In genomic region chr7:41367967-41368882, GRCh38 we compare ENCODE assay signal across 19 cellular contexts.
DNase-seq lines count a peak whose midpoint lies in the region; ATAC-seq and TF ChIP-seq lines count a peak whose summit lies in the region.
"Had no signal": no experiment of that assay in that cellular context is flagged by ENCODE, and none has a peak within 500 bp of the region (broad histone marks: within the 10 kb centered on the region; RNA-seq: fewer than 3 reads in every experiment).

No MANE protein-coding gene starts in this region.

- no peaks in the 10 kb centered on the region for H3K79me2 ChIP-seq in trophoblast cell (ENCODE audit: control insufficient read depth, insufficient read depth, low read length, poor library complexity)

- H4K91ac ChIP-seq in trophoblast cell (ENCODE audit: low read depth, low read length), result no peak overlapping the region

- intact Hi-C loops in Right ventricle myocardium inferior (cut with DNase I), result no loop called here
- intact Hi-C loops in right cardiac atrium (cut with DNase I), result no loop called here
- intact Hi-C loops in activated T-helper 1 cell treated with anti-CD3 and anti-CD28 coated beads, Interleukin-12 subunit alpha, Interleukin-12 subunit beta, Interleukin-2, Interleukin-4 antibody, amounts not matched to agents 30 ng/mL and 10 ng/mL and 1 ng/mL, durations not matched to agents 14 hours and 24 hours and 36 hours (cut with micrococcal nuclease), result no loop called here

- H3K79me1 ChIP-seq in trophoblast cell (ENCODE audit: low read length), result peaks cover 1% of the 10 kb centered on the region

- H3K27ac ChIP-seq in right atrium auricular region (no peak overlapping the region), right cardiac atrium (ENCODE audit: low read length) (no peak overlapping the region), trophoblast cell (ENCODE audit: low read depth, low read length) (no peak overlapping the region)
- H3K27ac ChIP-seq: 22Rv1, C4-2B, KMS-11, PC-9 had no signal

- H3K27me3 ChIP-seq in right atrium auricular region (no peaks in the 10 kb centered on the region), right cardiac atrium (ENCODE audit: control insufficient read depth, insufficient read depth) (no peaks in the 10 kb centered on the region), trophoblast cell (ENCODE audit: insufficient read depth, low read length) (no peaks in the 10 kb centered on the region)

- H3K27me3 Mint-ChIP-seq in activated T-helper 1 cell treated with anti-CD3 and anti-CD28 coated beads, Interleukin-12 subunit alpha, Interleukin-12 subunit beta, Interleukin-2, Interleukin-4 antibody, amounts not matched to agents 30 ng/mL and 10 ng/mL and 1 ng/mL, durations not matched to agents 14 hours and 24 hours and 36 hours (ENCODE audit: insufficient read depth), result peaks cover 2% of the 10 kb centered on the region

- no peak overlapping the region for H3K23ac ChIP-seq in trophoblast cell (ENCODE audit: low read length)

- H3K4me1 ChIP-seq in right atrium auricular region, result no peaks in the 10 kb centered on the region
- H3K4me1 ChIP-seq in right cardiac atrium (ENCODE audit: control insufficient read depth, insufficient read depth, low read length), result no peaks in the 10 kb centered on the region
- H3K4me1 ChIP-seq in trophoblast cell (ENCODE audit: control insufficient read depth in 1 of 2, insufficient read depth in 2 of 2, low read length in 2 of 2), result peaks cover 0 to 2% of the 10 kb centered on the region in 2 experiments

- H2BK120ac ChIP-seq in trophoblast cell (ENCODE audit: insufficient read depth, low read length, poor library complexity), result no peak overlapping the region

- no peak overlapping the region for H2AFZ ChIP-seq in trophoblast cell (ENCODE audit: insufficient read depth, low read length, poor library complexity)
- H2AFZ ChIP-seq: PC-9 had no signal

- no peak overlapping the region for H4K8ac ChIP-seq in trophoblast cell (ENCODE audit: low read depth, low read length)

- no peak overlapping the region for H3K14ac ChIP-seq in trophoblast cell (ENCODE audit: low read length)

- no peaks in the 10 kb centered on the region for H3K36me3 ChIP-seq in right atrium auricular region
- no peaks in the 10 kb centered on the region for H3K36me3 ChIP-seq in trophoblast cell (ENCODE audit: control insufficient read depth in 1 of 2, insufficient read depth in 2 of 2, low read length in 2 of 2)

- H2BK5ac ChIP-seq in trophoblast cell (ENCODE audit: low read depth, low read length, poor library complexity), result no peak overlapping the region

- no peaks in the 10 kb centered on the region for H3K36me3 Mint-ChIP-seq in activated T-helper 1 cell treated with anti-CD3 and anti-CD28 coated beads, Interleukin-12 subunit alpha, Interleukin-12 subunit beta, Interleukin-2, Interleukin-4 antibody, amounts not matched to agents 30 ng/mL and 10 ng/mL and 1 ng/mL, durations not matched to agents 14 hours and 24 hours and 36 hours (ENCODE audit: low read depth)

- no peak overlapping the region for H3K18ac ChIP-seq in trophoblast cell (ENCODE audit: low read length)

- H3K9me3 Mint-ChIP-seq in activated T-helper 1 cell treated with anti-CD3 and anti-CD28 coated beads, Interleukin-12 subunit alpha, Interleukin-12 subunit beta, Interleukin-2, Interleukin-4 antibody, amounts not matched to agents 30 ng/mL and 10 ng/mL and 1 ng/mL, durations not matched to agents 14 hours and 24 hours and 36 hours, result peaks cover 9% of the 10 kb centered on the region

- no peak overlapping the region for H4K12ac ChIP-seq in trophoblast cell (ENCODE audit: low read depth, low read length)

- H3K4me2 ChIP-seq in trophoblast cell (ENCODE audit: low read length), result no peak overlapping the region
- H3K4me2 ChIP-seq: KMS-11, PC-9 had no signal

- TF ChIP-seq CTCF in right atrium auricular region (IDR thresholded peaks at IDR 0.05), result no peak

- ATAC-seq in Right ventricle myocardium inferior, result peak; percentile 90
- peak; percentile 76 to 91 for ATAC-seq in right cardiac atrium
- ATAC-seq in GM21619 (IDR thresholded peaks at IDR 0.05; ENCODE audit: unreplicated experiment), result no peak
- ATAC-seq: HepG2 had no signal

- H3K4ac ChIP-seq in trophoblast cell (ENCODE audit: low read depth, low read length), result no peak overlapping the region

- WGBS in right cardiac atrium, result 61% methylated on average over 11 of the region's 11 CpGs
- no CpG with 5 or more reads among the region's 11 CpGs for WGBS in trophoblast cell (ENCODE audit: extremely low coverage, insufficient coverage, insufficient read length)

- H2BK12ac ChIP-seq in trophoblast cell (ENCODE audit: low read length), result no peak overlapping the region

- H3K4me1 Mint-ChIP-seq in activated T-helper 1 cell treated with anti-CD3 and anti-CD28 coated beads, Interleukin-12 subunit alpha, Interleukin-12 subunit beta, Interleukin-2, Interleukin-4 antibody, amounts not matched to agents 30 ng/mL and 10 ng/mL and 1 ng/mL, durations not matched to agents 14 hours and 24 hours and 36 hours (ENCODE audit: low read depth), result no peaks in the 10 kb centered on the region

- H2AK5ac ChIP-seq in trophoblast cell (ENCODE audit: low read length), result peak overlapping the region; percentile 22

- H3K9me3 ChIP-seq in right atrium auricular region (peaks cover 0 to 11% of the 10 kb centered on the region in 2 donors), right cardiac atrium (ENCODE audit: control insufficient read depth, low read length) (no peaks in the 10 kb centered on the region), trophoblast cell (ENCODE audit: insufficient read depth, low read depth, low read length) (no peaks in the 10 kb centered on the region)

- H3K27ac Mint-ChIP-seq in activated T-helper 1 cell treated with anti-CD3 and anti-CD28 coated beads, Interleukin-12 subunit alpha, Interleukin-12 subunit beta, Interleukin-2, Interleukin-4 antibody, amounts not matched to agents 30 ng/mL and 10 ng/mL and 1 ng/mL, durations not matched to agents 14 hours and 24 hours and 36 hours, result no peak overlapping the region

- H3K9ac ChIP-seq in trophoblast cell (ENCODE audit: low read length), result no peak overlapping the region
- H3K9ac ChIP-seq: KMS-11 had no signal

- DNase-seq in Right ventricle myocardium inferior (ENCODE audit: missing footprints), result no peak
- no peak for DNase-seq in right atrium auricular region (ENCODE audit: low spot score)
- peak; percentile 39 for DNase-seq in fibroblast of peridontal ligament (ENCODE audit: extremely low read depth)
- DNase-seq in right cardiac atrium, result peak in 2 of 3 donors; percentile 72 to 77
- DNase-seq in trophoblast cell, result no peak
- no peak for DNase-seq in putamen (ENCODE audit: low spot score)
- DNase-seq in activated T-helper 1 cell treated with anti-CD3 and anti-CD28 coated beads, Interleukin-12 subunit alpha, Interleukin-12 subunit beta, Interleukin-2, Interleukin-4 antibody, amounts not matched to agents 30 ng/mL and 10 ng/mL and 1 ng/mL, durations not matched to agents 14 hours and 24 hours and 36 hours (ENCODE audit: low spot score), result no peak
- DNase-seq: AML-193, H7, NCI-H1417 treated with DMSO at 0.1 percent for 48 hours, NCI-H187 treated with DMSO at 0.1 percent for 48 hours, NCI-H345, NCI-H524 treated with DMSO at 0.1 percent for 48 hours, PC-9 had no signal

- no peak overlapping the region for H3K4me3 Mint-ChIP-seq in activated T-helper 1 cell treated with anti-CD3 and anti-CD28 coated beads, Interleukin-12 subunit alpha, Interleukin-12 subunit beta, Interleukin-2, Interleukin-4 antibody, amounts not matched to agents 30 ng/mL and 10 ng/mL and 1 ng/mL, durations not matched to agents 14 hours and 24 hours and 36 hours

- H3K4me3 ChIP-seq in right atrium auricular region, result no peak overlapping the region
- H3K4me3 ChIP-seq in right cardiac atrium (ENCODE audit: low read length), result no peak overlapping the region
- no peak overlapping the region for H3K4me3 ChIP-seq in trophoblast cell (ENCODE audit: low read depth, low read length)
- H3K4me3 ChIP-seq: PC-9 had no signal

Comparison
In these comparisons a context has a peak if more than half of its experiments do, and no peak if none do; other contexts are left out.
1. DNase-seq: peak in fibroblast of peridontal ligament (single experiment) and right cardiac atrium (2 of 3); none in Right ventricle myocardium inferior (single experiment), right atrium auricular region (single experiment), trophoblast cell (0 of 2), putamen (single experiment) and activated T-helper 1 cell treated with anti-CD3 and anti-CD28 coated beads, Interleukin-12 subunit alpha, Interleukin-12 subunit beta, Interleukin-2, Interleukin-4 antibody, amounts not matched to agents 30 ng/mL and 10 ng/mL and 1 ng/mL, durations not matched to agents 14 hours and 24 hours and 36 hours (single experiment).